In genomic region chr2:200963129-200963917, GRCh38 we compare ENCODE assay signal across 8 cellular contexts. TPM values are rescaled to one million over a fixed set of nuclear protein-coding genes. Genes with fewer than 3 reads are reported as not detected.
A peak's percentile ranks its signal among the peaks of the same experiment; 100 is the strongest.
DNase-seq lines count a peak whose midpoint lies in the region; ATAC-seq and TF ChIP-seq lines count a peak whose summit lies in the region.

ORC2 (minus strand) TSS chr2:200963660; CDS start chr2:200958123, 5,537 bp downstream.

- peaks cover 9% of the 10 kb centered on the region for H3K4me1 ChIP-seq in testis

- H3K9me3 Mint-ChIP-seq in activated naive CD4-positive, alpha-beta T cell treated with anti-CD3 and anti-CD28 coated beads, Interleukin-2, amount 50 U/mL, for 72 hours = no peaks in the 10 kb centered on the region

- no peak for TF ChIP-seq POLR2A in testis (IDR thresholded peaks at IDR 0.05)

- ATAC-seq in HG02623 (IDR thresholded peaks at IDR 0.05; ENCODE audit: unreplicated experiment) (peak; percentile 90), omental fat pad (ENCODE audit: low FRiP score) (peak; percentile 99)
- ATAC-seq in activated naive CD4-positive, alpha-beta T cell treated with anti-CD3 and anti-CD28 coated beads, Interleukin-2, amount 50 U/mL, for 72 hours = peak; percentile 95 to 96

- H3K27ac Mint-ChIP-seq in activated naive CD4-positive, alpha-beta T cell treated with anti-CD3 and anti-CD28 coated beads, Interleukin-2, amount 50 U/mL, for 72 hours = peak within 1 kb of the TSS; percentile 95 to 99

- peak within 1 kb of the TSS; percentile 74 to 84 for H3K27ac ChIP-seq in testis

- intact Hi-C loops in testis (cut with DNase I; ENCODE audit: low total_unique reads) = no loop called here

- WGBS in testis, 2 donors = 0 to 1% methylated on average over 10 to 55 of the region's 61 CpGs

- H3K27me3 ChIP-seq in testis = no peaks in the 10 kb centered on the region

- TF ChIP-seq CTCF in GM12864 (IDR thresholded peaks at IDR 0.05; ENCODE audit: low read depth, low read length, missing control alignments) (peak; percentile 61), omental fat pad (IDR thresholded peaks at IDR 0.05) (peak in 2 of 3 donors; percentile 2 to 51), testis (IDR thresholded peaks at IDR 0.05) (peak; percentile 34 to 60 (median 39))

- peak; percentile 79 for DNase-seq in GM12864 (ENCODE audit: low read depth)
- peak; percentile 90 for DNase-seq in NCI-H1092 treated with DMSO at 0.1 percent for 48 hours (lab: John Stamatoyannopoulos, UW)
- peak; percentile 90 for DNase-seq in SKM-1 (lab: John Stamatoyannopoulos, UW; ENCODE audit: unreplicated experiment)
- peak; percentile 96 for DNase-seq in activated naive CD4-positive, alpha-beta T cell treated with anti-CD3 and anti-CD28 coated beads, Interleukin-2, amount 50 U/mL, for 72 hours (ENCODE audit: low spot score in 2 of 2)
- DNase-seq in glomerular visceral epithelial cell (ENCODE audit: extremely low spot score) = peak; percentile 97
- DNase-seq in omental fat pad (ENCODE audit: low spot score) = peak; percentile 63
- DNase-seq in testis = peak; percentile 97

- no peaks in the 10 kb centered on the region for H3K9me3 ChIP-seq in testis

- no peaks in the 10 kb centered on the region for H3K36me3 ChIP-seq in testis (ENCODE audit: low read depth, missing control alignments)

- peaks cover 27 to 28% of the 10 kb centered on the region in 2 donors for H3K36me3 Mint-ChIP-seq in activated naive CD4-positive, alpha-beta T cell treated with anti-CD3 and anti-CD28 coated beads, Interleukin-2, amount 50 U/mL, for 72 hours

- H3K4me3 ChIP-seq in GM12864 (ENCODE audit: low read depth, low read length) = peak within 1 kb of the TSS; percentile 89
- H3K4me3 ChIP-seq in testis = peak within 1 kb of the TSS; percentile 80 to 98

RNA-seq across cellular contexts. Expression of gene ORC2, which starts in this region (rescaled TPM):
- 10 to 100 TPM; 74.6 to 88.0 TPM for total RNA-seq in activated naive CD4-positive, alpha-beta T cell treated with anti-CD3 and anti-CD28 coated beads, Interleukin-2, amount 50 U/mL, for 72 hours
- total RNA-seq in omental fat pad = 10 to 100 TPM; 16.6 to 19.7 (median 18.7) TPM
- 10 to 100 TPM; 31.8 to 32.5 TPM for total RNA-seq in testis
- polyA plus RNA-seq in testis (ENCODE audit: insufficient read depth, low read depth, low replicate concordance) = 70.4 TPM

Comparison
In these comparisons a context has a peak if more than half of its experiments do, and no peak if none do; other contexts are left out.
1. Peak in every context shown above with its lines: DNase-seq, ATAC-seq, H3K4me3 ChIP-seq and H3K27ac ChIP-seq.